ENCODE assay signal across 8 cellular contexts in genomic region chr5:177116631-177117373, GRCh38. TPM values are rescaled to one million over a fixed set of nuclear protein-coding genes. Genes with fewer than 3 reads are reported as not detected.
DNase-seq lines count a peak whose midpoint lies in the region; ATAC-seq, FAIRE-seq and TF ChIP-seq lines count a peak whose summit lies in the region.

No MANE protein-coding gene starts in this region.

- no peaks in the 10 kb centered on the region for H3K36me3 Mint-ChIP-seq in mesothelial cell of epicardium
- no peaks in the 10 kb centered on the region for H3K36me3 Mint-ChIP-seq in osteocyte (ENCODE audit: unreplicated experiment)

- H2BK5ac ChIP-seq in H1 (ENCODE audit: low read depth, low read length), result 0 out of 2 replicates have a peak overlapping the region, but pooled peaks have one; percentile 46

- no peak overlapping the region for H3K23ac ChIP-seq in H1 (ENCODE audit: insufficient read length)

- CTCF ChIA-PET in H1 (lab: Charles Lee; ENCODE audit: partially characterized antibody), result interaction anchor here (1.4 kb wide), 1 partner anchor 45 kb away, joined by 7 read pairs; no protein-coding TSS in a partner anchor

- H3K9me3 ChIP-seq in H1 (ENCODE audit: insufficient read depth in 2 of 2, low read depth in 1 of 2, low read length in 1 of 2), result peaks cover 0 to 3% of the 10 kb centered on the region in 2 experiments; a peak in 1 of 4 replicates

- H2BK20ac ChIP-seq in H1 (ENCODE audit: low read length), result no peak overlapping the region

- peak overlapping the region; percentile 17 for H4K5ac ChIP-seq in H1 (ENCODE audit: insufficient read length, low read depth, low read length)

- H2AFZ ChIP-seq in H1 (ENCODE audit: low read length), result peak overlapping the region; percentile 59; the same call in 1 of the 2 replicates

- DNase-seq in AG08395 (ENCODE audit: low spot score) (peak; percentile 93), H1 (ENCODE audit: low read depth in 1 of 2, low spot score in 2 of 2) (peak in 1 of 2 experiments; percentile 94), mesothelial cell of epicardium (ENCODE audit: low spot score in 2 of 2, unreplicated experiment in 2 of 2) (no peak), osteocyte (ENCODE audit: extremely low spot score, unreplicated experiment) (no peak)
- peak; percentile 59 to 78 (median 72) for DNase-seq in activated CD8-positive, alpha-beta memory T cell treated with anti-CD3 and anti-CD28 coated beads for 48 hours (ENCODE audit: low read depth in 2 of 3, low spot score in 2 of 3)
- peak; percentile 67 to 72 for DNase-seq in stimulated activated CD8-positive, alpha-beta memory T cell treated with anti-CD3 and anti-CD28 coated beads, Interleukin-15, amount 100 ng/mL, for 4 hours (ENCODE audit: low read depth in 2 of 2)

- ATAC-seq in HG02759 (IDR thresholded peaks at IDR 0.05; ENCODE audit: unreplicated experiment) (peak; percentile 83), HG03439 (IDR thresholded peaks at IDR 0.05; ENCODE audit: unreplicated experiment) (no peak)

- TF ChIP-seq POLR2A in H1 (IDR thresholded peaks at IDR 0.05; ENCODE audit: control extremely low read depth in 1 of 2, low read depth in 2 of 2, low read length in 2 of 2), result peak in 1 of 2 experiments; percentile 57; a peak in 2 of 3 replicates

- peak overlapping the region; percentile 20 for H4K91ac ChIP-seq in H1 (replicated peaks; ENCODE audit: insufficient read length, low read length)

- peak overlapping the region; percentile 3; the same call in 1 of the 2 replicates for H3K27ac ChIP-seq in H1 (ENCODE audit: low read depth, low read length)

- no peak for FAIRE-seq in H1 (lab: Jason Lieb, UNC)

- H3K27me3 Mint-ChIP-seq in mesothelial cell of epicardium (ENCODE audit: low read depth) (no peaks in the 10 kb centered on the region), osteocyte (ENCODE audit: unreplicated experiment) (no peaks in the 10 kb centered on the region)

- peak overlapping the region; percentile 78 for H2BK12ac ChIP-seq in H1 (ENCODE audit: low read depth, low read length)

- 46% methylated on average over 49 of the region's 49 CpGs; no CpG with 5 or more reads in 1 of the 2 experiments for WGBS in H1 (ENCODE audit: extremely low coverage in 1 of 2, insufficient coverage in 1 of 2, insufficient read length in 1 of 2, insufficient replicate concordance in 2 of 2, low coverage in 1 of 2, low lambda C conversion rate in 2 of 2, missing lambda C conversion rate in 1 of 2), 2 experiments

- peak overlapping the region; percentile 93; the same call in 1 of the 2 replicates for H3K18ac ChIP-seq in H1 (ENCODE audit: extremely low read depth, low read length)

- TF ChIP-seq CTCF in H1 (IDR thresholded peaks at IDR 0.05; ENCODE audit: control extremely low read depth in 1 of 3, insufficient read depth in 1 of 3, low read depth in 1 of 3, low read length in 3 of 3), result no peak
- no peak for TF ChIP-seq CTCF in mesothelial cell of epicardium (IDR thresholded peaks at IDR 0.05; ENCODE audit: unreplicated experiment)
- TF ChIP-seq CTCF in osteocyte (IDR thresholded peaks at IDR 0.05), result no peak

- TF ChIP-seq EP300 in H1 (IDR thresholded peaks at IDR 0.05; ENCODE audit: borderline replicate concordance in 1 of 2, low read depth in 2 of 2, low read length in 2 of 2), result no peak

- peaks cover 0 to 4% (median 4%) of the 10 kb centered on the region in 4 experiments; a peak in 3 of 7 replicates for H3K4me1 ChIP-seq in H1 (replicated peaks in 1 of 4; ENCODE audit: control insufficient read depth in 3 of 4, insufficient read depth in 4 of 4, low read length in 3 of 4)

- H3K4ac ChIP-seq in H1 (replicated peaks; ENCODE audit: insufficient read length, low read depth, low read length), result no peak overlapping the region

- H3K4me1 Mint-ChIP-seq in mesothelial cell of epicardium (no peaks in the 10 kb centered on the region), osteocyte (ENCODE audit: unreplicated experiment) (no peaks in the 10 kb centered on the region)

- no peaks in the 10 kb centered on the region for H3K79me1 ChIP-seq in H1 (ENCODE audit: low read depth, low read length)

- H3K9me3 Mint-ChIP-seq in mesothelial cell of epicardium (no peaks in the 10 kb centered on the region), osteocyte (ENCODE audit: unreplicated experiment) (no peaks in the 10 kb centered on the region)

- no peak for TF ChIP-seq RAD21 in H1 (IDR thresholded peaks at IDR 0.05 in 1 of 2, conservative IDR thresholded peaks at IDR 0.05 in 1 of 2; ENCODE audit: low read depth in 2 of 2, low read length in 2 of 2)

- H3K4me3 Mint-ChIP-seq in mesothelial cell of epicardium (no peak overlapping the region), osteocyte (ENCODE audit: unreplicated experiment) (no peak overlapping the region)

- no peak overlapping the region for H2AK5ac ChIP-seq in H1 (ENCODE audit: low read depth, low read length)

- H2BK15ac ChIP-seq in H1 (ENCODE audit: low read length), result no peak overlapping the region

- no peaks in the 10 kb centered on the region for H3K36me3 ChIP-seq in H1 (ENCODE audit: control insufficient read depth in 2 of 4, insufficient read depth in 4 of 4, low read length in 3 of 4)

- H2BK120ac ChIP-seq in H1 (replicated peaks; ENCODE audit: low read depth, low read length), result no peak overlapping the region

- H3K4me2 ChIP-seq in H1 (ENCODE audit: insufficient read depth in 1 of 2, low read depth in 2 of 2, low read length in 2 of 2), result peak overlapping the region; percentile 15 to 49; a peak in 2 of 4 replicates

- no peak overlapping the region for H3K14ac ChIP-seq in H1 (ENCODE audit: insufficient read length)

- H3K27ac Mint-ChIP-seq in mesothelial cell of epicardium (peak overlapping the region; percentile 3), osteocyte (ENCODE audit: unreplicated experiment) (no peak overlapping the region)

- no peaks in the 10 kb centered on the region for H3K23me2 ChIP-seq in H1 (ENCODE audit: low read depth, low read length)

- POLR2A ChIA-PET in H1 (lab: Charles Lee; ENCODE audit: partially characterized antibody), result interaction anchor here (0.5 to 6.7 kb wide), 4 partner anchors 16 to 334 kb away, joined by 3 to 101 read pairs (median 3); partner anchors contain the start of gene NSD1

- H3K9ac ChIP-seq in H1 (replicated peaks in 1 of 4; ENCODE audit: extremely low read depth in 1 of 4, low read depth in 3 of 4, low read length in 3 of 4), result no peak overlapping the region

- H3K79me2 ChIP-seq in H1 (ENCODE audit: control insufficient read depth in 1 of 2, insufficient read depth in 2 of 2, low read length in 2 of 2), result no peaks in the 10 kb centered on the region

- peak overlapping the region; percentile 90; the same call in 1 of the 2 replicates for H4K8ac ChIP-seq in H1 (ENCODE audit: extremely low read depth, insufficient read depth, low read length)

- no peaks in the 10 kb centered on the region for H4K20me1 ChIP-seq in H1 (replicated peaks in 1 of 2; ENCODE audit: control insufficient read depth in 1 of 2, insufficient read depth in 2 of 2, low read length in 2 of 2)

- H3K56ac ChIP-seq in H1 (replicated peaks; ENCODE audit: insufficient read length, low read depth, low read length), result no peak overlapping the region

- H3K4me3 ChIP-seq in H1 (ENCODE audit: extremely low read depth in 1 of 4, insufficient read depth in 2 of 4, low read depth in 3 of 4, low read length in 4 of 4), result no peak overlapping the region

- peaks cover 0 to 4% (median 1%) of the 10 kb centered on the region in 4 experiments; a peak in 2 of 7 replicates for H3K27me3 ChIP-seq in H1 (replicated peaks in 1 of 4; ENCODE audit: control insufficient read depth in 3 of 4, extremely low read depth in 1 of 4, insufficient read depth in 3 of 4, low read length in 3 of 4)

TF ChIP-seq in H1, 55 proteins besides CTCF, POLR2A, EP300 and RAD21 (continues in another document):
- TF ChIP-seq CEBPB (IDR thresholded peaks at IDR 0.05; ENCODE audit: low read depth, low read length) (no peak), KDM1A (IDR thresholded peaks at IDR 0.05; ENCODE audit: borderline replicate concordance, low read length) (0 out of 2 replicates have a peak, but pooled peaks have one; percentile 27), EZH2 (IDR thresholded peaks at IDR 0.05; ENCODE audit: low read depth, low read length, severe bottlenecking) (no peak), CHD2 (IDR thresholded peaks at IDR 0.05; ENCODE audit: low read length) (peak; percentile 80), PHF8 (conservative IDR thresholded peaks at IDR 0.05; ENCODE audit: low read depth, low read length) (no peak), SP4 (IDR thresholded peaks at IDR 0.05; ENCODE audit: low read length) (no peak), MAX (IDR thresholded peaks at IDR 0.05) (peak; percentile 100)

RNA-seq across cellular contexts. Expression of gene NSD1, which starts 16.8 kb away (rescaled TPM):
- 165 and 168 TPM in 2 replicates for total RNA-seq in H1 (2021; fragmentation: NEBNext Ultra II Directional; extraction: Animal tissue kit (Norgen Biotek cat#: 25700))
- polyA plus RNA-seq in H1 (2011; rRNA removed), result 21.1 and 22.8 TPM in 2 replicates
- 25.6 TPM for polyA plus RNA-seq in H1 (2011; cell fraction: cytosol; rRNA removed)
- polyA plus RNA-seq in H1 (2011; cell fraction: nucleus; rRNA removed), result 53.7 TPM
- polyA plus RNA-seq in H1 (2012, experiment 1 of 2), result 32.3 to 43.6 TPM (median 38.1 TPM) in 4 replicates
- 2.6 TPM for polyA plus RNA-seq in H1 (2012, experiment 2 of 2)
- 29.8 TPM for polyA plus RNA-seq in H1 (2013, experiment 1 of 2)
- 29.7 TPM for polyA plus RNA-seq in H1 (2013, experiment 2 of 2)
- polyA minus RNA-seq in H1 (2011; rRNA and poly(A)+ RNA removed), result 116 and 150 TPM in 2 replicates
- polyA minus RNA-seq in H1 (2011; cell fraction: cytosol; rRNA and poly(A)+ RNA removed), result 81.3 TPM
- polyA minus RNA-seq in H1 (2011; cell fraction: nucleus; rRNA and poly(A)+ RNA removed), result 206 TPM
- total RNA-seq in mesothelial cell of epicardium (153 to 164 TPM (median 161 TPM) in 3 replicates), osteocyte (71.6 and 74.7 TPM in 2 replicates)

RNA-seq across cellular contexts. Expression of gene FGFR4, which starts 30.1 kb away (rescaled TPM):
- 74.3 and 88.4 TPM in 2 replicates for total RNA-seq in H1 (2021; fragmentation: NEBNext Ultra II Directional; extraction: Animal tissue kit (Norgen Biotek cat#: 25700))
- polyA plus RNA-seq in H1 (2011; rRNA removed), result 61.4 and 90.7 TPM in 2 replicates
- 61.9 TPM for polyA plus RNA-seq in H1 (2011; cell fraction: cytosol; rRNA removed)
- 169 TPM for polyA plus RNA-seq in H1 (2011; cell fraction: nucleus; rRNA removed)
- polyA plus RNA-seq in H1 (2012, experiment 1 of 2), result 32.1 to 76.8 TPM (median 61.9 TPM) in 4 replicates
- 57.5 TPM for polyA plus RNA-seq in H1 (2012, experiment 2 of 2)
- polyA plus RNA-seq in H1 (2013, experiment 1 of 2), result 76.3 TPM
- 74.6 TPM for polyA plus RNA-seq in H1 (2013, experiment 2 of 2)
- 37.9 and 42.9 TPM in 2 replicates for polyA minus RNA-seq in H1 (2011; rRNA and poly(A)+ RNA removed)
- polyA minus RNA-seq in H1 (2011; cell fraction: cytosol; rRNA and poly(A)+ RNA removed), result 68.5 TPM
- 57.4 TPM for polyA minus RNA-seq in H1 (2011; cell fraction: nucleus; rRNA and poly(A)+ RNA removed)
- 4.7 to 8.0 TPM (median 5.9 TPM) in 3 replicates for total RNA-seq in mesothelial cell of epicardium
- total RNA-seq in osteocyte, result 1.1 and 1.7 TPM in 2 replicates

Comparison
In these comparisons a context has a peak if more than half of its experiments do, and no peak if none do; other contexts are left out.
1. DNase-seq: peak in AG08395 (single experiment), activated CD8-positive, alpha-beta memory T cell treated with anti-CD3 and anti-CD28 coated beads for 48 hours (3 of 3) and stimulated activated CD8-positive, alpha-beta memory T cell treated with anti-CD3 and anti-CD28 coated beads, Interleukin-15, amount 100 ng/mL, for 4 hours (2 of 2); none in mesothelial cell of epicardium (0 of 2) and osteocyte (single experiment).